19 cellular contexts compared by ENCODE assay signal in the genomic region with DNA sequence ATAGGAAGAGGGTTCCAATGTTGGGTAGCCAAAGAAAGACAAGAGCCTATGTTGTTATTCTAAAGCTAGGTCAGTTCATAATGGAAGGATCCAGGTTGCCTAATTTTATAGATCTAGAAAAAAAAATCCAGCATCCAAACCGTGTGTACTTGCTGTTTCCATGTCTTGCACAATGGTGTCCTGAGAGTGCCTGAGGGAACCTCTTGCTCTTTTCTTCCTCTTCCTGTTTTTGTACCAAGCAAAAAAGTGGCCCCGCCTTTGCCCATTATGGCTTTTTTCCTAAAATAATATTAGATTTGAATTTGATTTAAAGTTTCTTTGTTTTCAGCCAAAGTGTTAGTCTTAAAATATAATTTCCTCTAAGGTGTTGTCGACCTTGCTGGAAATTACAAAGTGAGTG.
"Had no signal": no experiment of that assay in that cellular context is flagged by ENCODE, and none has a peak within 500 bp of the region (broad histone marks: within the 10 kb centered on the region; RNA-seq: fewer than 3 reads in every experiment).

No MANE protein-coding gene starts in this region.

- H3K36me3 Mint-ChIP-seq: naive thymus-derived CD4-positive, alpha-beta T cell; stimulated activated memory B cell treated with anti-CD40 and anti-IgM and Interleukin-4, amounts not matched to agents 10 μg/mL and 1 μg/mL and 100 μg/mL, for 72 hours had no signal

- H3K27ac Mint-ChIP-seq: naive thymus-derived CD4-positive, alpha-beta T cell; stimulated activated memory B cell treated with anti-CD40 and anti-IgM and Interleukin-4, amounts not matched to agents 10 μg/mL and 1 μg/mL and 100 μg/mL, for 72 hours; stimulated activated naive CD8-positive, alpha-beta T cell treated with anti-CD3 and anti-CD28 coated beads, Interleukin-15, Interleukin-2, amounts not matched to agents 100 ng/mL and 50 ng/mL, for 24 hours had no signal

- H3K9me3 Mint-ChIP-seq: stimulated activated memory B cell treated with anti-CD40 and anti-IgM and Interleukin-4, amounts not matched to agents 10 μg/mL and 1 μg/mL and 100 μg/mL, for 72 hours; stimulated activated naive CD8-positive, alpha-beta T cell treated with anti-CD3 and anti-CD28 coated beads, Interleukin-15, Interleukin-2, amounts not matched to agents 100 ng/mL and 50 ng/mL, for 24 hours had no signal

- H3K27me3 Mint-ChIP-seq: stimulated activated memory B cell treated with anti-CD40 and anti-IgM and Interleukin-4, amounts not matched to agents 10 μg/mL and 1 μg/mL and 100 μg/mL, for 72 hours had no signal

- DNase-seq: colonic mucosa; dermis blood vessel endothelial cell; erythroblast; foreskin melanocyte; heart right ventricle; hypothalamus; mammary epithelial cell; naive thymus-derived CD4-positive, alpha-beta T cell; psoas muscle; spleen; stimulated activated CD4-positive, alpha-beta T cell treated with anti-CD3 and anti-CD28 coated beads, Interleukin-15, amount 100 ng/mL, for 24 hours; stimulated activated CD4-positive, alpha-beta T cell treated with anti-CD3 and anti-CD28 coated beads, Interleukin-1b, Interleukin-23, amount 100 ng/mL, for 48 hours; stimulated activated CD4-positive, alpha-beta T cell treated with anti-CD3 and anti-CD28 coated beads, Interleukin-4, amount 100 ng/mL, for 24 hours; tibial artery; upper lobe of right lung had no signal

- H3K4me3 ChIP-seq: colonic mucosa, heart right ventricle, psoas muscle, spleen, tibial artery, upper lobe of right lung had no signal

- ATAC-seq: heart right ventricle; left lobe of liver; naive thymus-derived CD4-positive, alpha-beta T cell; sciatic nerve; stimulated activated memory B cell treated with anti-CD40 and anti-IgM and Interleukin-4, amounts not matched to agents 10 μg/mL and 1 μg/mL and 100 μg/mL, for 72 hours; upper lobe of right lung had no signal

- H3K4me3 Mint-ChIP-seq: naive thymus-derived CD4-positive, alpha-beta T cell; stimulated activated memory B cell treated with anti-CD40 and anti-IgM and Interleukin-4, amounts not matched to agents 10 μg/mL and 1 μg/mL and 100 μg/mL, for 72 hours; stimulated activated naive CD8-positive, alpha-beta T cell treated with anti-CD3 and anti-CD28 coated beads, Interleukin-15, Interleukin-2, amounts not matched to agents 100 ng/mL and 50 ng/mL, for 24 hours had no signal

- H3K4me1 Mint-ChIP-seq: naive thymus-derived CD4-positive, alpha-beta T cell; stimulated activated memory B cell treated with anti-CD40 and anti-IgM and Interleukin-4, amounts not matched to agents 10 μg/mL and 1 μg/mL and 100 μg/mL, for 72 hours had no signal
